ENCODE assay signal across 1 cellular context in the genomic region with DNA sequence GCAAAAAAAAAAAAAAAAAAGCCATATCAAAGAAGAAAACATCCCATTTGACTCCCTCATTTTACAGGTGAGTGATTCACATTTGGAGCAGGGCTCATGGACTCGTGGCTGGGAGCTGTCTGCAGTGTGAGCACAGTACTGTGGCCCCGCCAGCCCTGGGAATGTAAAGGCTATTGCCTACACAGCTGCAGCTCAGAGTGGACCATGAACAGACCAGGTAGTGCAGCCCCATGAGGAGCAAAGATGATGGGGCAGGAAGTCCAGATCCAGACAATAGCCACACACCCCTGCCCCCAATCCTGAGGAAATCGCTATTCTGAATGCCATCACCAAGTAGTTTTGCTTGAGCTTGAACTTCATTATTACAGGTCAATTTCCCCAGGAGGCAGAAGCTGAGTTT.
TF ChIP-seq lines count a peak whose summit lies in the region.

No MANE protein-coding gene starts in this region.

TF ChIP-seq in HepG2, 621 proteins besides CTCF, POLR2A, EP300 and RAD21:
- TF ChIP-seq HNF4A (CRISPR knock-in tag; IDR thresholded peaks at IDR 0.05) (peak; percentile 31; the same call in 1 of the 2 replicates), ZNF121 (CRISPR knock-in tag; IDR thresholded peaks at IDR 0.05) (peak; percentile 52; the same call in 1 of the 2 replicates)
- TF ChIP-seq, protein P1, sequence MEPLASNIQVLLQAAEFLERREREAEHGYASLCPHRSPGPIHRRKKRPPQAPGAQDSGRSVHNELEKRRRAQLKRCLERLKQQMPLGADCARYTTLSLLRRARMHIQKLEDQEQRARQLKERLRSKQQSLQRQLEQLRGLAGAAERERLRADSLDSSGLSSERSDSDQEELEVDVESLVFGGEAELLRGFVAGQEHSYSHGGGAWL (CRISPR knock-in tag; IDR thresholded peaks at IDR 0.05) = no peak
